Comparison of ENCODE assay signal across 18 cellular contexts in genomic region chr3:159640220-159640619, GRCh38.
DNase-seq lines count a peak whose midpoint lies in the region; ATAC-seq, FAIRE-seq and TF ChIP-seq lines count a peak whose summit lies in the region.
"Had no signal": no experiment of that assay in that cellular context is flagged by ENCODE, and none has a peak within 500 bp of the region (broad histone marks: within the 10 kb centered on the region; RNA-seq: fewer than 3 reads in every experiment).

No MANE protein-coding gene starts in this region.

- no peak overlapping the region for H3K18ac ChIP-seq in H1 (ENCODE audit: extremely low read depth, low read length)

- H3K4me3 ChIP-seq in HepG2 (replicated peaks in 1 of 3; ENCODE audit: insufficient read depth in 1 of 3, low read depth in 2 of 3, low read length in 3 of 3) (no peak overlapping the region), right lobe of liver (no peak overlapping the region), WERI-Rb-1 (ENCODE audit: low read depth, low read length) (no peak overlapping the region), H1 (ENCODE audit: extremely low read depth in 1 of 4, insufficient read depth in 2 of 4, low read depth in 3 of 4, low read length in 4 of 4) (peak overlapping the region in 1 of 4 experiments; percentile 5; a peak in 1 of 8 replicates), retinal pigment epithelial cell (ENCODE audit: low read length) (no peak overlapping the region)
- H3K4me3 ChIP-seq in effector memory CD4-positive, alpha-beta T cell (ENCODE audit: insufficient read depth, low read depth, low read length, poor library complexity, severe bottlenecking) = no peak overlapping the region
- H3K4me3 ChIP-seq: BLaER1, GM23248 had no signal

- no peak overlapping the region for H4K5ac ChIP-seq in H1 (ENCODE audit: insufficient read length, low read depth, low read length)

- H3K36me3 ChIP-seq in HepG2 (replicated peaks in 1 of 2; ENCODE audit: control insufficient read depth in 1 of 2, insufficient read depth in 2 of 2, low read length in 2 of 2) (no peaks in the 10 kb centered on the region), right lobe of liver (no peaks in the 10 kb centered on the region), WERI-Rb-1 (no peaks in the 10 kb centered on the region), H1 (ENCODE audit: control insufficient read depth in 2 of 4, insufficient read depth in 4 of 4, low read length in 3 of 4) (no peaks in the 10 kb centered on the region)
- H3K36me3 ChIP-seq in effector memory CD4-positive, alpha-beta T cell (ENCODE audit: control insufficient read depth, insufficient read depth, low read length) = no peaks in the 10 kb centered on the region
- H3K36me3 ChIP-seq: BLaER1 had no signal

- POLR2A ChIA-PET in HepG2 (lab: Yijun Ruan, JAX) (no interaction called here), H1 (lab: Charles Lee; ENCODE audit: partially characterized antibody) (interaction anchor here (0.7 kb wide), 1 partner anchor 9 kb away, joined by 3 read pairs; no protein-coding TSS in a partner anchor)

- TF ChIP-seq EP300 in HepG2 (IDR thresholded peaks at IDR 0.05; ENCODE audit: low read depth in 2 of 2, low read length in 2 of 2) = no peak
- no peak for TF ChIP-seq EP300 in HepG2 (CRISPR knock-in tag; IDR thresholded peaks at IDR 0.05; ENCODE audit: borderline replicate concordance)
- TF ChIP-seq EP300 in H1 (IDR thresholded peaks at IDR 0.05; ENCODE audit: borderline replicate concordance in 1 of 2, low read depth in 2 of 2, low read length in 2 of 2) = no peak

- H3K4me1 ChIP-seq in HepG2 (ENCODE audit: insufficient read depth, low read length) (no peaks in the 10 kb centered on the region), right lobe of liver (no peaks in the 10 kb centered on the region), H1 (replicated peaks in 1 of 4; ENCODE audit: control insufficient read depth in 3 of 4, insufficient read depth in 4 of 4, low read length in 3 of 4) (peaks cover 0 to 7% (median 3%) of the 10 kb centered on the region in 4 experiments; a peak in 4 of 7 replicates)
- H3K4me1 ChIP-seq in effector memory CD4-positive, alpha-beta T cell (ENCODE audit: control insufficient read depth, insufficient read depth, low read length, poor library complexity, severe bottlenecking) = no peaks in the 10 kb centered on the region
- H3K4me1 ChIP-seq: BLaER1 had no signal

- H4K91ac ChIP-seq in H1 (replicated peaks; ENCODE audit: insufficient read length, low read length) = no peak overlapping the region

- intact Hi-C loops in HepG2 (cut with micrococcal nuclease; ENCODE audit: unreplicated experiment) = no loop called here
- intact Hi-C loops in right lobe of liver (cut with DNase I) = no loop called here

- no peak overlapping the region for H4K8ac ChIP-seq in H1 (ENCODE audit: extremely low read depth, insufficient read depth, low read length)

- no peaks in the 10 kb centered on the region for H4K20me1 ChIP-seq in HepG2 (ENCODE audit: insufficient read depth, low read length)
- H4K20me1 ChIP-seq in H1 (replicated peaks in 1 of 2; ENCODE audit: control insufficient read depth in 1 of 2, insufficient read depth in 2 of 2, low read length in 2 of 2) = no peaks in the 10 kb centered on the region
- H4K20me1 ChIP-seq: BLaER1 had no signal

- H3K56ac ChIP-seq in H1 (replicated peaks; ENCODE audit: insufficient read length, low read depth, low read length) = no peak overlapping the region

- no peak overlapping the region for H3K14ac ChIP-seq in H1 (ENCODE audit: insufficient read length)

- H3K23me2 ChIP-seq in H1 (ENCODE audit: low read depth, low read length) = no peaks in the 10 kb centered on the region

- WGBS in HepG2 (ENCODE audit: low lambda C conversion rate) = 58% methylated on average over 4 of the region's 4 CpGs
- 86% methylated on average over 4 of the region's 4 CpGs for WGBS in right lobe of liver (ENCODE audit: insufficient coverage, low coverage, low lambda C conversion rate, missing lambda C conversion rate)
- WGBS in H1 (ENCODE audit: extremely low coverage in 1 of 2, insufficient coverage in 1 of 2, insufficient read length in 1 of 2, insufficient replicate concordance in 2 of 2, low coverage in 1 of 2, low lambda C conversion rate in 2 of 2, missing lambda C conversion rate in 1 of 2), 2 experiments = 83% methylated on average over 4 of the region's 4 CpGs; no CpG with 5 or more reads in 1 of the 2 experiments

- TF ChIP-seq POLR2A in HepG2 (IDR thresholded peaks at IDR 0.05; ENCODE audit: insufficient read depth in 1 of 2, low read depth in 2 of 2, low read length in 2 of 2) (no peak), right lobe of liver (IDR thresholded peaks at IDR 0.05) (no peak), H1 (IDR thresholded peaks at IDR 0.05; ENCODE audit: control extremely low read depth in 1 of 2, low read depth in 2 of 2, low read length in 2 of 2) (no peak)

- no peak for TF ChIP-seq RAD21 in HepG2 (CRISPR knock-in tag; IDR thresholded peaks at IDR 0.05)
- TF ChIP-seq RAD21 in H1 (IDR thresholded peaks at IDR 0.05 in 1 of 2, conservative IDR thresholded peaks at IDR 0.05 in 1 of 2; ENCODE audit: low read depth in 2 of 2, low read length in 2 of 2) = no peak

- H3K9ac ChIP-seq in HepG2 (ENCODE audit: insufficient read depth, low read depth, low read length) (no peak overlapping the region), H1 (replicated peaks in 1 of 4; ENCODE audit: extremely low read depth in 1 of 4, low read depth in 3 of 4, low read length in 3 of 4) (no peak overlapping the region)
- H3K9ac ChIP-seq: BLaER1, GM23248 had no signal

- ATAC-seq in HepG2 (no peak), right lobe of liver (no peak), GM18861 (IDR thresholded peaks at IDR 0.05; ENCODE audit: unreplicated experiment) (no peak)
- ATAC-seq: HCT116 had no signal

- FAIRE-seq in HepG2 (lab: Jason Lieb, UNC) (no peak), H1 (lab: Jason Lieb, UNC) (no peak)

- CTCF ChIA-PET in HepG2 (lab: Yijun Ruan, JAX; ENCODE audit: low intra/inter-chr PET ratio, low total read pairs) = no interaction called here
- CTCF ChIA-PET in H1 (lab: Charles Lee; ENCODE audit: partially characterized antibody) = interaction anchor here (0.8 kb wide), 1 partner anchor 142 kb away, joined by 4 read pairs; no protein-coding TSS in a partner anchor

- no peak overlapping the region for H2BK120ac ChIP-seq in H1 (replicated peaks; ENCODE audit: low read depth, low read length)

- in situ Hi-C loops in HepG2 (cut with HindIII; ENCODE audit: extremely low pct_ligation_motif_present, low pct_unique_long_range_greater_than_20kb) = no loop called here

- H3K27me3 ChIP-seq in HepG2 (ENCODE audit: control insufficient read depth in 1 of 2, insufficient read depth in 2 of 2, low read length in 2 of 2) (no peaks in the 10 kb centered on the region; a peak in 1 of 5 replicates), right lobe of liver (no peaks in the 10 kb centered on the region), WERI-Rb-1 (ENCODE audit: insufficient read depth, low read depth, severe bottlenecking) (no peaks in the 10 kb centered on the region), H1 (replicated peaks in 1 of 4; ENCODE audit: control insufficient read depth in 3 of 4, extremely low read depth in 1 of 4, insufficient read depth in 3 of 4, low read length in 3 of 4) (no peaks in the 10 kb centered on the region)
- no peaks in the 10 kb centered on the region for H3K27me3 ChIP-seq in effector memory CD4-positive, alpha-beta T cell (replicated peaks; ENCODE audit: control insufficient read depth, insufficient read depth, low read length, poor library complexity, severe bottlenecking)
- H3K27me3 ChIP-seq: BLaER1 had no signal

- no peaks in the 10 kb centered on the region for H3K79me1 ChIP-seq in H1 (ENCODE audit: low read depth, low read length)

- H2AK5ac ChIP-seq in H1 (ENCODE audit: low read depth, low read length) = no peak overlapping the region

- H2AFZ ChIP-seq in HepG2 (ENCODE audit: low read length) (no peak overlapping the region), H1 (ENCODE audit: low read length) (peak overlapping the region; percentile 35; the same call in 1 of the 2 replicates)
- H2AFZ ChIP-seq: GM23248 had no signal

- H3K23ac ChIP-seq in H1 (ENCODE audit: insufficient read length) = no peak overlapping the region

- H3K9me3 ChIP-seq in HepG2 (ENCODE audit: low read length) (no peaks in the 10 kb centered on the region), right lobe of liver (no peaks in the 10 kb centered on the region), WERI-Rb-1 (ENCODE audit: severe bottlenecking) (no peaks in the 10 kb centered on the region), H1 (ENCODE audit: insufficient read depth in 2 of 2, low read depth in 1 of 2, low read length in 1 of 2) (no peaks in the 10 kb centered on the region)
- H3K9me3 ChIP-seq in effector memory CD4-positive, alpha-beta T cell (ENCODE audit: control insufficient read depth, low read length) = no peaks in the 10 kb centered on the region
- H3K9me3 ChIP-seq: BLaER1 had no signal

- H2BK5ac ChIP-seq in H1 (ENCODE audit: low read depth, low read length) = no peak overlapping the region

- DNase-seq in HepG2 (ENCODE audit: low spot score) = no peak
- DNase-seq in right lobe of liver = no peak
- peak; percentile 28 for DNase-seq in WERI-Rb-1
- no peak for DNase-seq in H1 (ENCODE audit: low read depth in 1 of 2, low spot score in 2 of 2)
- DNase-seq in retinal pigment epithelial cell (ENCODE audit: low read depth) = peak; percentile 51
- no peak for DNase-seq in NCI-H1105 (lab: John Stamatoyannopoulos, UW)
- DNase-seq in effector memory CD4-positive, alpha-beta T cell = no peak
- DNase-seq: 8988T; CD4-positive, alpha-beta memory T cell; DMS79 treated with DMSO at 0.1 percent for 48 hours; GF-D8; GM23248; H7; HFFc6; KBM-7 had no signal

- H3K27ac ChIP-seq in HepG2 (ENCODE audit: extremely low read length, insufficient read depth, low read length) = no peak overlapping the region
- no peak overlapping the region for H3K27ac ChIP-seq in right lobe of liver
- no peak overlapping the region for H3K27ac ChIP-seq in WERI-Rb-1
- H3K27ac ChIP-seq in H1 (ENCODE audit: low read depth, low read length) = no peak overlapping the region
- H3K27ac ChIP-seq in effector memory CD4-positive, alpha-beta T cell (ENCODE audit: insufficient read depth, low read length, poor library complexity, severe bottlenecking) = no peak overlapping the region
- H3K27ac ChIP-seq: BLaER1, GM23248 had no signal

- no peak overlapping the region for H2BK20ac ChIP-seq in H1 (ENCODE audit: low read length)

- no peak overlapping the region for H2BK15ac ChIP-seq in H1 (ENCODE audit: low read length)

- H3K4me2 ChIP-seq in HepG2 (ENCODE audit: low read depth, low read length) = no peak overlapping the region
- no peak overlapping the region for H3K4me2 ChIP-seq in H1 (ENCODE audit: insufficient read depth in 1 of 2, low read depth in 2 of 2, low read length in 2 of 2)
- H3K4me2 ChIP-seq: BLaER1 had no signal

- TF ChIP-seq CTCF in HepG2 (CRISPR knock-in tag; IDR thresholded peaks at IDR 0.05) (no peak), right lobe of liver (IDR thresholded peaks at IDR 0.05) (no peak), WERI-Rb-1 (IDR thresholded peaks at IDR 0.05; ENCODE audit: low read depth, low read length) (no peak), H1 (IDR thresholded peaks at IDR 0.05; ENCODE audit: control extremely low read depth in 1 of 3, insufficient read depth in 1 of 3, low read depth in 1 of 3, low read length in 3 of 3) (no peak), retinal pigment epithelial cell (conservative IDR thresholded peaks at IDR 0.05; ENCODE audit: low read depth, low read length) (no peak)

- H2BK12ac ChIP-seq in H1 (ENCODE audit: low read depth, low read length) = no peak overlapping the region

- H3K79me2 ChIP-seq in HepG2 (ENCODE audit: insufficient read depth, low read length) = no peaks in the 10 kb centered on the region
- H3K79me2 ChIP-seq in H1 (ENCODE audit: control insufficient read depth in 1 of 2, insufficient read depth in 2 of 2, low read length in 2 of 2) = no peaks in the 10 kb centered on the region

- no peak overlapping the region for H3K4ac ChIP-seq in H1 (replicated peaks; ENCODE audit: insufficient read length, low read depth, low read length)

- BruUV-seq in HepG2 (replicated peaks; lab: Mats Ljungman, UMichigan) = no TSS peak

Comparison
In these comparisons a context has a peak if more than half of its experiments do, and no peak if none do; other contexts are left out.
1. DNase-seq: peak in WERI-Rb-1 (single experiment) and retinal pigment epithelial cell (single experiment); none in HepG2 (single experiment), right lobe of liver (0 of 3), H1 (0 of 2), NCI-H1105 (single experiment) and effector memory CD4-positive, alpha-beta T cell (0 of 3).
2. Of the 41 proteins assayed by ChIP-seq in both HepG2 and H1: peak only in HepG2: none; only in H1: none; in both: CEBPB; in neither: 40.